ENCODE assay signal across 1 cellular context in the genomic region with DNA sequence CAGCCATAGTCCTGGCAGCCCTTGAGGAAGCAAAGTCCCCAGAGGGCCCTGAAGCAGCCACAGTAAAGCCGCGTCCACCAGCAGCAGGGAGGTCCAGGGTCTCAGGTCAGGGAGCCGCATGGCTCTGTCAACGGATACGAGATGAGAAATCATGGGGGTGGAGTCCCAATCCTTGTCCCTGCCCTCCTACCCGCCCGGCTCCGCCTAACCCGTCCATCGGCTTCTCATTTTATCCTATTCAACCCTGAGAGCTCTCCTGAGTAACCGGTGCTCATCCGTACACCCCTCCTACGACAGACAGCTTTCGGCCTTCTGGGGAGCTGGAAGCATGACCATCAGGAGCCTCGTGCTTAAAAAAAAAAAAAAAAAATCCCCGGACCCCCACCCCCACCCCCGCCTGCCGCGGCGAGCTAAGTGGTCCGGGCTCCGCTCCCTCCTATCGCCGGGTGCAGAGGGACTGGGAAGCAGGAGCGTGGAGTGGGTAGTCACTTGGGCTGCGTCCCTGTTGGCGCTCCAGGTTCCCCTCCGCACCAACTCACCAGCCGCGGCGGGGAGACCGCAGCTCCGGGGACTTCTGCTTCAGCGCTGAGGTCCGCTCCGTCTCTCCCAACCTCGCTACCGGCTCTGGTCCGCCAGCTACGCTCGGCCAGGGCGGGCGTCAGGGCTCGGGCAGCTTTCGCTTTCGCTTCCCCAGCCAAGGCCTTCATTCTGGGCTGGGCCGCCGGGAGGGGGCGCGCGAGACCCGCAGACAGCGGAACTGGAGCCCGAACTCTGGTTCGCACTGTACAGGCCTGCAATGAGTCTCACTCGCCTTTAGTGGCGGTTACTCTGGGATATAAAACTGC.
TF ChIP-seq lines count a peak whose summit lies in the region.

TSS of gene TAP2 (minus strand) at position 626 of the 845 bp plus-strand sequence. CDS start at position 120, 506 bp downstream.

TF ChIP-seq in HepG2, 621 proteins besides CTCF, POLR2A, EP300 and RAD21 (continued from another document and continues in another):
- TF ChIP-seq ZBTB3 (CRISPR knock-in tag; IDR thresholded peaks at IDR 0.05; ENCODE audit: borderline replicate concordance, low read depth), result no peak
- TF ChIP-seq TBX2 (CRISPR knock-in tag; IDR thresholded peaks at IDR 0.05; ENCODE audit: borderline replicate concordance), result peak; percentile 49; the same call in 1 of the 2 replicates
- peak; percentile 82; the same call in 1 of the 2 replicates for TF ChIP-seq YEATS2 (CRISPR knock-in tag; IDR thresholded peaks at IDR 0.05; ENCODE audit: borderline replicate concordance)
- no peak for TF ChIP-seq SIX4 (CRISPR knock-in tag; IDR thresholded peaks at IDR 0.05)
- TF ChIP-seq MTA1 (CRISPR knock-in tag; IDR thresholded peaks at IDR 0.05; ENCODE audit: borderline replicate concordance), result no peak
- TF ChIP-seq ZNF841 (CRISPR knock-in tag; IDR thresholded peaks at IDR 0.05; ENCODE audit: borderline replicate concordance), result no peak
- no peak for TF ChIP-seq ZNF468 (CRISPR knock-in tag; IDR thresholded peaks at IDR 0.05)
- no peak for TF ChIP-seq KDM6A (CRISPR knock-in tag; IDR thresholded peaks at IDR 0.05; ENCODE audit: low read depth)
- peak; percentile 69; the same call in 1 of the 2 replicates for TF ChIP-seq ZSCAN25 (CRISPR knock-in tag; IDR thresholded peaks at IDR 0.05)
- TF ChIP-seq RCOR2 (CRISPR knock-in tag; IDR thresholded peaks at IDR 0.05), result no peak; the same call in 1 of the 2 replicates
- TF ChIP-seq NAIF1 (CRISPR knock-in tag; IDR thresholded peaks at IDR 0.05; ENCODE audit: borderline replicate concordance), result no peak
- peak; percentile 62; the same call in 1 of the 2 replicates for TF ChIP-seq MIXL1 (CRISPR knock-in tag; IDR thresholded peaks at IDR 0.05)
- no peak for TF ChIP-seq ZNF282 (IDR thresholded peaks at IDR 0.05; ENCODE audit: partially characterized antibody)
- no peak for TF ChIP-seq ARNTL (CRISPR knock-in tag; IDR thresholded peaks at IDR 0.05)
- no peak for TF ChIP-seq NFIB (CRISPR knock-in tag; IDR thresholded peaks at IDR 0.05; ENCODE audit: borderline replicate concordance)
- TF ChIP-seq HOXA3 (CRISPR knock-in tag; IDR thresholded peaks at IDR 0.05), result peak; percentile 82
- peak; percentile 51 for TF ChIP-seq FOSL2 (CRISPR knock-in tag; IDR thresholded peaks at IDR 0.05)
- TF ChIP-seq ZBTB39 (CRISPR knock-in tag; IDR thresholded peaks at IDR 0.05), result peak; percentile 74; the same call in 1 of the 2 replicates
- peak; percentile 61; the same call in 1 of the 2 replicates for TF ChIP-seq PHF20 (CRISPR knock-in tag; IDR thresholded peaks at IDR 0.05)
- peak; percentile 71 for TF ChIP-seq THRA (CRISPR knock-in tag; IDR thresholded peaks at IDR 0.05; ENCODE audit: borderline replicate concordance)
- TF ChIP-seq, protein P1, sequence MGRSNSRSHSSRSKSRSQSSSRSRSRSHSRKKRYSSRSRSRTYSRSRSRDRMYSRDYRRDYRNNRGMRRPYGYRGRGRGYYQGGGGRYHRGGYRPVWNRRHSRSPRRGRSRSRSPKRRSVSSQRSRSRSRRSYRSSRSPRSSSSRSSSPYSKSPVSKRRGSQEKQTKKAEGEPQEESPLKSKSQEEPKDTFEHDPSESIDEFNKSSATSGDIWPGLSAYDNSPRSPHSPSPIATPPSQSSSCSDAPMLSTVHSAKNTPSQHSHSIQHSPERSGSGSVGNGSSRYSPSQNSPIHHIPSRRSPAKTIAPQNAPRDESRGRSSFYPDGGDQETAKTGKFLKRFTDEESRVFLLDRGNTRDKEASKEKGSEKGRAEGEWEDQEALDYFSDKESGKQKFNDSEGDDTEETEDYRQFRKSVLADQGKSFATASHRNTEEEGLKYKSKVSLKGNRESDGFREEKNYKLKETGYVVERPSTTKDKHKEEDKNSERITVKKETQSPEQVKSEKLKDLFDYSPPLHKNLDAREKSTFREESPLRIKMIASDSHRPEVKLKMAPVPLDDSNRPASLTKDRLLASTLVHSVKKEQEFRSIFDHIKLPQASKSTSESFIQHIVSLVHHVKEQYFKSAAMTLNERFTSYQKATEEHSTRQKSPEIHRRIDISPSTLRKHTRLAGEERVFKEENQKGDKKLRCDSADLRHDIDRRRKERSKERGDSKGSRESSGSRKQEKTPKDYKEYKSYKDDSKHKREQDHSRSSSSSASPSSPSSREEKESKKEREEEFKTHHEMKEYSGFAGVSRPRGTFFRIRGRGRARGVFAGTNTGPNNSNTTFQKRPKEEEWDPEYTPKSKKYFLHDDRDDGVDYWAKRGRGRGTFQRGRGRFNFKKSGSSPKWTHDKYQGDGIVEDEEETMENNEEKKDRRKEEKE (IDR thresholded peaks at IDR 0.05), result no peak
- no peak; the same call in 1 of the 2 replicates for TF ChIP-seq SRY (CRISPR knock-in tag; IDR thresholded peaks at IDR 0.05)
- TF ChIP-seq ZNF432 (CRISPR knock-in tag; IDR thresholded peaks at IDR 0.05; ENCODE audit: borderline replicate concordance), result no peak
- no peak for TF ChIP-seq ZNF20 (CRISPR knock-in tag; IDR thresholded peaks at IDR 0.05)
- TF ChIP-seq ZNF629 (CRISPR knock-in tag; conservative IDR thresholded peaks at IDR 0.05), result peak; percentile 30; the same call in 1 of the 2 replicates
- no peak for TF ChIP-seq ZMYM3 (CRISPR knock-in tag; IDR thresholded peaks at IDR 0.05)
- TF ChIP-seq, protein P2, sequence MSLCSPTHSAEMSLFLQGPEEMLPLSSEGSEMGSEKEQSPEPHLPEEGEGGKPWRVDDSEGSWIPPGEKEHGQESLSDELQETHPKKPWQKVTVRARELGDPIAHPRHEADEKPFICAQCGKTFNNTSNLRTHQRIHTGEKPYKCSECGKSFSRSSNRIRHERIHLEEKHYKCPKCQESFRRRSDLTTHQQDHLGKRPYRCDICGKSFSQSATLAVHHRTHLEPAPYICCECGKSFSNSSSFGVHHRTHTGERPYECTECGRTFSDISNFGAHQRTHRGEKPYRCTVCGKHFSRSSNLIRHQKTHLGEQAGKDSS (CRISPR knock-in tag; IDR thresholded peaks at IDR 0.05; ENCODE audit: borderline replicate concordance, low read depth), result peak; percentile 85
- no peak for TF ChIP-seq SMARCE1 (IDR thresholded peaks at IDR 0.05; ENCODE audit: borderline replicate concordance)
- TF ChIP-seq ZNF574 (CRISPR knock-in tag; IDR thresholded peaks at IDR 0.05), result peak; percentile 87
- TF ChIP-seq ZNF772 (CRISPR knock-in tag; IDR thresholded peaks at IDR 0.05), result peak; percentile 42; the same call in 1 of the 2 replicates
- peak; percentile 86 for TF ChIP-seq SALL2 (CRISPR knock-in tag; IDR thresholded peaks at IDR 0.05)
- TF ChIP-seq ZBTB7B (CRISPR knock-in tag; IDR thresholded peaks at IDR 0.05), result peak; percentile 61; the same call in 1 of the 2 replicates
- TF ChIP-seq ZNF138 (CRISPR knock-in tag; IDR thresholded peaks at IDR 0.05; ENCODE audit: low read depth), result no peak
- 0 out of 2 replicates have a peak, but pooled peaks have one; percentile 22 for TF ChIP-seq CAMTA2 (CRISPR knock-in tag; IDR thresholded peaks at IDR 0.05; ENCODE audit: borderline replicate concordance)
- TF ChIP-seq FOXP4 (CRISPR knock-in tag; IDR thresholded peaks at IDR 0.05), result peak; percentile 62; the same call in 1 of the 2 replicates
- 0 out of 2 replicates have a peak, but pooled peaks have one; percentile 48 for TF ChIP-seq ZNF564 (CRISPR knock-in tag; IDR thresholded peaks at IDR 0.05)
- no peak for TF ChIP-seq ZNF75D (CRISPR knock-in tag; IDR thresholded peaks at IDR 0.05; ENCODE audit: borderline replicate concordance)
- TF ChIP-seq SMAD1 (CRISPR knock-in tag; IDR thresholded peaks at IDR 0.05; ENCODE audit: borderline replicate concordance, low read depth), result peak; percentile 77; the same call in 1 of the 2 replicates
- no peak for TF ChIP-seq HOXA7 (CRISPR knock-in tag; IDR thresholded peaks at IDR 0.05)
- no peak for TF ChIP-seq MED8 (CRISPR knock-in tag; IDR thresholded peaks at IDR 0.05; ENCODE audit: insufficient replicate concordance)
- TF ChIP-seq POGK (CRISPR knock-in tag; conservative IDR thresholded peaks at IDR 0.05), result peak; percentile 80
- TF ChIP-seq MTERF4 (CRISPR knock-in tag; IDR thresholded peaks at IDR 0.05), result no peak
- TF ChIP-seq ZNF343 (CRISPR knock-in tag; IDR thresholded peaks at IDR 0.05), result peak; percentile 58; the same call in 1 of the 2 replicates
- TF ChIP-seq ZSCAN9 (CRISPR knock-in tag; IDR thresholded peaks at IDR 0.05; ENCODE audit: borderline replicate concordance), result peak; percentile 23
- TF ChIP-seq E2F2 (CRISPR knock-in tag; IDR thresholded peaks at IDR 0.05; ENCODE audit: borderline replicate concordance), result no peak
